ENCODE assay signal across 8 cellular contexts in genomic region chr14:70808402-70809237, GRCh38. TPM values are rescaled to one million over a fixed set of nuclear protein-coding genes. Genes with fewer than 3 reads are reported as not detected.
DNase-seq lines count a peak whose midpoint lies in the region; ATAC-seq and TF ChIP-seq lines count a peak whose summit lies in the region.

No MANE protein-coding gene starts in this region.

- H3K9me2 ChIP-seq in Loucy (replicated peaks; ENCODE audit: low read depth, low read length), result no peaks in the 10 kb centered on the region

- H3K9me3 Mint-ChIP-seq in activated CD8-positive, alpha-beta T cell treated with anti-CD3 and anti-CD28 coated beads, Interleukin-2, amount 10 ng/mL, durations not matched to agents 7 days and 5 days (ENCODE audit: insufficient read depth), result no peaks in the 10 kb centered on the region
- H3K9me3 Mint-ChIP-seq in endothelial cell (ENCODE audit: unreplicated experiment), result no peaks in the 10 kb centered on the region
- no peaks in the 10 kb centered on the region for H3K9me3 Mint-ChIP-seq in nephron progenitor cell

- peak; percentile 37 for DNase-seq in ELR (ENCODE audit: low read depth)
- peak; percentile 25 for DNase-seq in H4 (ENCODE audit: low spot score)
- DNase-seq in activated CD8-positive, alpha-beta T cell treated with anti-CD3 and anti-CD28 coated beads, Interleukin-2, amount 10 ng/mL, durations not matched to agents 7 days and 5 days, result peak; percentile 68
- DNase-seq in endothelial cell (ENCODE audit: low spot score), result peak; percentile 41
- DNase-seq in nephron progenitor cell, result peak; percentile 66
- DNase-seq in ureter (ENCODE audit: low spot score), result peak; percentile 46
- no peak for DNase-seq in mucosa of gallbladder (ENCODE audit: low spot score)

- H3K27ac Mint-ChIP-seq in activated CD8-positive, alpha-beta T cell treated with anti-CD3 and anti-CD28 coated beads, Interleukin-2, amount 10 ng/mL, durations not matched to agents 7 days and 5 days, result peak overlapping the region; percentile 82
- H3K27ac Mint-ChIP-seq in endothelial cell (ENCODE audit: unreplicated experiment) (no peak overlapping the region), nephron progenitor cell (no peak overlapping the region)

- peak overlapping the region; percentile 75 for H3K4me2 ChIP-seq in Loucy (ENCODE audit: low read depth, low read length, poor library complexity, severe bottlenecking)

- H3K27me3 ChIP-seq in Loucy (ENCODE audit: insufficient read depth, low read length, poor library complexity, severe bottlenecking), result no peaks in the 10 kb centered on the region

- no peaks in the 10 kb centered on the region for H3K79me2 ChIP-seq in Loucy (ENCODE audit: insufficient read depth, low read length)

- POLR2A ChIA-PET in activated CD8-positive, alpha-beta T cell treated with anti-CD3 and anti-CD28 coated beads, Interleukin-2, amount 10 ng/mL, durations not matched to agents 7 days and 5 days (lab: Charles Lee), result interaction anchor here (0.7 to 2.7 kb wide), 10 partner anchors 9 to 1319 kb away, joined by 3 to 16 read pairs (median 5); partner anchors contain the start of genes PCNX1, SRSF5 and TTC9

- H3K36me3 ChIP-seq in Loucy (ENCODE audit: insufficient read depth, low read length), result no peaks in the 10 kb centered on the region

- H4K20me1 ChIP-seq in Loucy (ENCODE audit: insufficient read depth, low read length, poor library complexity, severe bottlenecking), result peaks cover 8% of the 10 kb centered on the region

- H3K4me1 Mint-ChIP-seq in activated CD8-positive, alpha-beta T cell treated with anti-CD3 and anti-CD28 coated beads, Interleukin-2, amount 10 ng/mL, durations not matched to agents 7 days and 5 days (ENCODE audit: low read depth), result peaks cover 12% of the 10 kb centered on the region
- peaks cover 6% of the 10 kb centered on the region for H3K4me1 Mint-ChIP-seq in endothelial cell (ENCODE audit: unreplicated experiment)
- peaks cover 12% of the 10 kb centered on the region for H3K4me1 Mint-ChIP-seq in nephron progenitor cell

- H3K4me3 Mint-ChIP-seq in activated CD8-positive, alpha-beta T cell treated with anti-CD3 and anti-CD28 coated beads, Interleukin-2, amount 10 ng/mL, durations not matched to agents 7 days and 5 days, result peak overlapping the region; percentile 69
- H3K4me3 Mint-ChIP-seq in endothelial cell (ENCODE audit: unreplicated experiment), result peak overlapping the region; percentile 87
- H3K4me3 Mint-ChIP-seq in nephron progenitor cell, result peak overlapping the region; percentile 83

- H2AFZ ChIP-seq in Loucy (ENCODE audit: low read length), result peak overlapping the region; percentile 78

- peak overlapping the region; percentile 42 for H3K9ac ChIP-seq in Loucy (ENCODE audit: low read depth, low read length, poor library complexity, severe bottlenecking)

- H3K4me3 ChIP-seq in Loucy (ENCODE audit: low read length, poor library complexity, severe bottlenecking), result peak overlapping the region; percentile 77

- ATAC-seq in activated CD8-positive, alpha-beta T cell treated with anti-CD3 and anti-CD28 coated beads, Interleukin-2, amount 10 ng/mL, durations not matched to agents 7 days and 5 days, result peak; percentile 19

- peaks cover 21% of the 10 kb centered on the region for H3K4me1 ChIP-seq in Loucy (ENCODE audit: insufficient read depth, low read length, poor library complexity, severe bottlenecking)

- peaks cover 2% of the 10 kb centered on the region for H3K27me3 Mint-ChIP-seq in activated CD8-positive, alpha-beta T cell treated with anti-CD3 and anti-CD28 coated beads, Interleukin-2, amount 10 ng/mL, durations not matched to agents 7 days and 5 days (ENCODE audit: low read depth)
- peaks cover 7% of the 10 kb centered on the region for H3K27me3 Mint-ChIP-seq in endothelial cell (ENCODE audit: unreplicated experiment)
- H3K27me3 Mint-ChIP-seq in nephron progenitor cell (ENCODE audit: low read depth, poor library complexity), result no peaks in the 10 kb centered on the region

- no peaks in the 10 kb centered on the region for H3K9me3 ChIP-seq in Loucy (ENCODE audit: insufficient read depth, low read depth, low read length)

- no peaks in the 10 kb centered on the region for H3F3A ChIP-seq in Loucy (ENCODE audit: low read depth)

- H3K36me3 Mint-ChIP-seq in activated CD8-positive, alpha-beta T cell treated with anti-CD3 and anti-CD28 coated beads, Interleukin-2, amount 10 ng/mL, durations not matched to agents 7 days and 5 days (ENCODE audit: low read depth), result peaks cover 2% of the 10 kb centered on the region
- H3K36me3 Mint-ChIP-seq in endothelial cell (ENCODE audit: low read depth, unreplicated experiment), result no peaks in the 10 kb centered on the region
- H3K36me3 Mint-ChIP-seq in nephron progenitor cell (ENCODE audit: low read depth), result no peaks in the 10 kb centered on the region

- CTCF ChIA-PET in activated CD8-positive, alpha-beta T cell treated with anti-CD3 and anti-CD28 coated beads, Interleukin-2, amount 10 ng/mL, durations not matched to agents 7 days and 5 days (lab: Charles Lee), result interaction anchor here (0.9 to 3.1 kb wide), 13 partner anchors 9 to 207 kb away, joined by 3 to 25 read pairs (median 7); partner anchors contain the start of genes MED6, PCNX1 and TTC9

- TF ChIP-seq CTCF in Loucy (conservative IDR thresholded peaks at IDR 0.05; ENCODE audit: low read length) (no peak), endothelial cell (IDR thresholded peaks at IDR 0.05; ENCODE audit: unreplicated experiment) (no peak), nephron progenitor cell (IDR thresholded peaks at IDR 0.05) (no peak)

RNA-seq across cellular contexts. Expression of gene MAP3K9, which starts 0.7 kb away (rescaled TPM):
- total RNA-seq in H4 (2014; rRNA removed; shearing (Covaris generic)), result 2.7 and 3.0 TPM in 2 replicates
- 1 to 10 TPM; 6.7 to 7.0 TPM for total RNA-seq in activated CD8-positive, alpha-beta T cell treated with anti-CD3 and anti-CD28 coated beads, Interleukin-2, amount 10 ng/mL, durations not matched to agents 7 days and 5 days
- total RNA-seq in endothelial cell (ENCODE audit: unreplicated experiment), result 8.6 TPM
- total RNA-seq in ureter, result 14.0 TPM
- 9.9 TPM for total RNA-seq in mucosa of gallbladder
